In genomic region chr3:148710665-148711064, GRCh38 we compare ENCODE assay signal across 32 cellular contexts. TPM values are rescaled to one million over a fixed set of nuclear protein-coding genes. Genes with fewer than 3 reads are reported as not detected.
"Had no signal": no experiment of that assay in that cellular context is flagged by ENCODE, and none has a peak within 500 bp of the region (broad histone marks: within the 10 kb centered on the region; RNA-seq: fewer than 3 reads in every experiment).

No MANE protein-coding gene starts in this region.

- H3K36me3 Mint-ChIP-seq: immature natural killer cell; memory B cell; mesothelial cell of epicardium; naive thymus-derived CD4-positive, alpha-beta T cell; stimulated activated naive B cell treated with anti-CD40 and anti-IgM and Interleukin-4, amounts not matched to agents 10 μg/mL and 1 μg/mL and 100 μg/mL, for 72 hours had no signal

- H3K27ac Mint-ChIP-seq: effector memory CD8-positive, alpha-beta T cell; immature natural killer cell; memory B cell; mesothelial cell of epicardium; naive thymus-derived CD4-positive, alpha-beta T cell; nephron progenitor cell; stimulated activated naive B cell treated with anti-CD40 and anti-IgM and Interleukin-4, amounts not matched to agents 10 μg/mL and 1 μg/mL and 100 μg/mL, for 72 hours; stimulated activated naive CD8-positive, alpha-beta T cell treated with anti-CD3 and anti-CD28 coated beads, Interleukin-15, Interleukin-2, amounts not matched to agents 100 ng/mL and 50 ng/mL, for 24 hours had no signal

- DNase-seq: cerebellar nuclear complex; cortex of kidney; effector memory CD8-positive, alpha-beta T cell; erythroblast; esophagus squamous epithelium; foreskin melanocyte; glutamatergic neuron; heart right ventricle; hippocampal formation; immature natural killer cell; islet precursor cell; kidney glomerular epithelial cell; left colon; left ventricle myocardium superior; mucosa of descending colon; naive thymus-derived CD4-positive, alpha-beta T cell; nephron progenitor cell; nucleus accumbens; stimulated activated CD4-positive, alpha-beta T cell treated with anti-CD3 and anti-CD28 coated beads, Interleukin-15, amount 100 ng/mL, for 24 hours; stimulated activated CD4-positive, alpha-beta T cell treated with anti-CD3 and anti-CD28 coated beads, Interleukin-2, amount 100 ng/mL, for 48 hours; stimulated activated naive B cell treated with anti-CD40 and anti-IgM and Interleukin-4, amounts not matched to agents 10 μg/mL and 1 μg/mL and 100 μg/mL, for 72 hours; trophoblast cell had no signal

- H3K36me3 ChIP-seq: esophagus squamous epithelium, heart right ventricle, prostate gland, right atrium auricular region, suprapubic skin had no signal

- H3K9me3 ChIP-seq: esophagus squamous epithelium, heart right ventricle, mucosa of descending colon, prostate gland, right atrium auricular region, suprapubic skin had no signal

- H3K27me3 ChIP-seq: esophagus squamous epithelium, heart right ventricle, right atrium auricular region, suprapubic skin had no signal

- H3K4me1 ChIP-seq: esophagus squamous epithelium, prostate gland, suprapubic skin had no signal

- H3K4me1 Mint-ChIP-seq: immature natural killer cell; memory B cell; mesothelial cell of epicardium; naive thymus-derived CD4-positive, alpha-beta T cell; stimulated activated naive B cell treated with anti-CD40 and anti-IgM and Interleukin-4, amounts not matched to agents 10 μg/mL and 1 μg/mL and 100 μg/mL, for 72 hours had no signal

- H3K4me3 Mint-ChIP-seq: effector memory CD8-positive, alpha-beta T cell; immature natural killer cell; memory B cell; mesothelial cell of epicardium; naive thymus-derived CD4-positive, alpha-beta T cell; nephron progenitor cell; stimulated activated naive B cell treated with anti-CD40 and anti-IgM and Interleukin-4, amounts not matched to agents 10 μg/mL and 1 μg/mL and 100 μg/mL, for 72 hours; stimulated activated naive CD8-positive, alpha-beta T cell treated with anti-CD3 and anti-CD28 coated beads, Interleukin-15, Interleukin-2, amounts not matched to agents 100 ng/mL and 50 ng/mL, for 24 hours had no signal

- FAIRE-seq: endometrium had no signal

- H3K27me3 Mint-ChIP-seq: effector memory CD8-positive, alpha-beta T cell; memory B cell; stimulated activated naive B cell treated with anti-CD40 and anti-IgM and Interleukin-4, amounts not matched to agents 10 μg/mL and 1 μg/mL and 100 μg/mL, for 72 hours; stimulated activated naive CD8-positive, alpha-beta T cell treated with anti-CD3 and anti-CD28 coated beads, Interleukin-15, Interleukin-2, amounts not matched to agents 100 ng/mL and 50 ng/mL, for 24 hours had no signal

- H3K9me3 Mint-ChIP-seq: effector memory CD8-positive, alpha-beta T cell; memory B cell; mesothelial cell of epicardium; nephron progenitor cell; stimulated activated naive B cell treated with anti-CD40 and anti-IgM and Interleukin-4, amounts not matched to agents 10 μg/mL and 1 μg/mL and 100 μg/mL, for 72 hours; stimulated activated naive CD8-positive, alpha-beta T cell treated with anti-CD3 and anti-CD28 coated beads, Interleukin-15, Interleukin-2, amounts not matched to agents 100 ng/mL and 50 ng/mL, for 24 hours had no signal

- H3K4me3 ChIP-seq: esophagus squamous epithelium, heart right ventricle, lung, mucosa of descending colon, prostate gland, right atrium auricular region, skin epidermis, suprapubic skin had no signal

- H3K27ac ChIP-seq: esophagus squamous epithelium, heart right ventricle, prostate gland, right atrium auricular region, skin epidermis, suprapubic skin had no signal

RNA-seq across cellular contexts. Expression of gene AGTR1, which starts 13.0 kb away (rescaled TPM):
- total RNA-seq: dermis microvascular lymphatic vessel endothelial cell; naive thymus-derived CD4-positive, alpha-beta T cell had no signal
- polyA plus RNA-seq: immature natural killer cell; naive thymus-derived CD4-positive, alpha-beta T cell had no signal
